ENCODE assay signal across 12 cellular contexts in genomic region chr3:159237221-159237620, GRCh38.
"Had no signal": no experiment of that assay in that cellular context is flagged by ENCODE, and none has a peak within 500 bp of the region (broad histone marks: within the 10 kb centered on the region; RNA-seq: fewer than 3 reads in every experiment).

No MANE protein-coding gene starts in this region.

- H3K4me3 ChIP-seq: skin epidermis, transverse colon had no signal

- H3K27ac ChIP-seq: skin epidermis, transverse colon had no signal

- H3K36me3 ChIP-seq: transverse colon had no signal

- H3K4me1 ChIP-seq: transverse colon had no signal

- H3K4me1 Mint-ChIP-seq: activated CD4-positive, alpha-beta T cell treated with anti-CD3 and anti-CD28 coated beads, Interleukin-2, amount 10 ng/mL, durations not matched to agents 7 days and 5 days; activated naive CD8-positive, alpha-beta T cell treated with anti-CD3 and anti-CD28 coated beads, Interleukin-2, amount 10 ng/mL, durations not matched to agents 7 days and 5 days; naive thymus-derived CD8-positive, alpha-beta T cell had no signal

- H3K27ac Mint-ChIP-seq: activated CD4-positive, alpha-beta T cell treated with anti-CD3 and anti-CD28 coated beads, Interleukin-2, amount 10 ng/mL, durations not matched to agents 7 days and 5 days; activated naive CD8-positive, alpha-beta T cell treated with anti-CD3 and anti-CD28 coated beads, Interleukin-2, amount 10 ng/mL, durations not matched to agents 7 days and 5 days; activated T-helper 1 cell treated with anti-CD3 and anti-CD28 coated beads, Interleukin-12 subunit alpha, Interleukin-12 subunit beta, Interleukin-2, Interleukin-4 antibody, amounts not matched to agents 30 ng/mL and 10 ng/mL and 1 ng/mL, durations not matched to agents 14 hours and 24 hours and 36 hours; naive thymus-derived CD8-positive, alpha-beta T cell had no signal

- H3K9me3 Mint-ChIP-seq: activated CD4-positive, alpha-beta T cell treated with anti-CD3 and anti-CD28 coated beads, Interleukin-2, amount 10 ng/mL, durations not matched to agents 7 days and 5 days; activated T-helper 1 cell treated with anti-CD3 and anti-CD28 coated beads, Interleukin-12 subunit alpha, Interleukin-12 subunit beta, Interleukin-2, Interleukin-4 antibody, amounts not matched to agents 30 ng/mL and 10 ng/mL and 1 ng/mL, durations not matched to agents 14 hours and 24 hours and 36 hours; naive thymus-derived CD8-positive, alpha-beta T cell had no signal

- H3K27me3 ChIP-seq: transverse colon had no signal

- H3K4me3 Mint-ChIP-seq: activated CD4-positive, alpha-beta T cell treated with anti-CD3 and anti-CD28 coated beads, Interleukin-2, amount 10 ng/mL, durations not matched to agents 7 days and 5 days; activated naive CD8-positive, alpha-beta T cell treated with anti-CD3 and anti-CD28 coated beads, Interleukin-2, amount 10 ng/mL, durations not matched to agents 7 days and 5 days; activated T-helper 1 cell treated with anti-CD3 and anti-CD28 coated beads, Interleukin-12 subunit alpha, Interleukin-12 subunit beta, Interleukin-2, Interleukin-4 antibody, amounts not matched to agents 30 ng/mL and 10 ng/mL and 1 ng/mL, durations not matched to agents 14 hours and 24 hours and 36 hours; naive thymus-derived CD8-positive, alpha-beta T cell had no signal

- DNase-seq: activated CD4-positive, alpha-beta T cell treated with anti-CD3 and anti-CD28 coated beads, Interleukin-2, amount 10 ng/mL, durations not matched to agents 7 days and 5 days; activated CD4-positive, CD25-positive, alpha-beta regulatory T cell; activated naive CD4-positive, alpha-beta T cell; activated naive CD8-positive, alpha-beta T cell treated with anti-CD3 and anti-CD28 coated beads, Interleukin-2, amount 10 ng/mL, durations not matched to agents 7 days and 5 days; islet precursor cell; naive thymus-derived CD8-positive, alpha-beta T cell; stimulated activated CD4-positive, alpha-beta T cell treated with anti-CD3 and anti-CD28 coated beads, Interleukin-4, amount 100 ng/mL, for 24 hours; stimulated activated CD8-positive, alpha-beta memory T cell treated with anti-CD3 and anti-CD28 coated beads, Interleukin-4, amount 100 ng/mL, for 48 hours; stimulated activated naive CD8-positive, alpha-beta T cell treated with anti-CD3 and anti-CD28 coated beads, Interleukin-15, Interleukin-2, amounts not matched to agents 100 U/mL and 50 U/mL, for 24 hours; transverse colon had no signal

- ATAC-seq: naive thymus-derived CD8-positive, alpha-beta T cell; stimulated activated naive CD8-positive, alpha-beta T cell treated with anti-CD3 and anti-CD28 coated beads, Interleukin-15, Interleukin-2, amounts not matched to agents 100 U/mL and 50 U/mL, for 24 hours had no signal

- H3K9me3 ChIP-seq: transverse colon had no signal

- H3K36me3 Mint-ChIP-seq: activated naive CD8-positive, alpha-beta T cell treated with anti-CD3 and anti-CD28 coated beads, Interleukin-2, amount 10 ng/mL, durations not matched to agents 7 days and 5 days; naive thymus-derived CD8-positive, alpha-beta T cell had no signal
